In the genomic region with DNA sequence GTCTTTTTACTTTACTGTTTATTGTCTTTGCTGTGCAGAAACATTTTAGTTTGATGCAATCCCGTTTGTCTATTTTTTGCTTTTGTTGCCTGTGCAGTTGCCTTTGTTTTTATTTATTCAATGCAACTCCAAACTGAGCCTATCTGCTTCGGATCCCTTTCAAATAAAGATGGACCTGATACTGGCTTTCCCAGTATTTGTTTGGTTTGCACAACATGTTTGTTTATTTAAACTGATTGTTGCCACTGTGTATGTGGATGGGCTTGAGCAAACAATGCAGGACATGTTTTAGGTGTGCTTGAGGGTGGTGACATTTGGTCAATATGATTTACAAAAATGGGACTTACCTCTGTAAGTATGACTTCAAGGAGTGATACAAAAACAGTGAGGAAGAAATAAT, we compare ENCODE assay signal across 32 cellular contexts. TPM values are rescaled to one million over a fixed set of nuclear protein-coding genes. Genes with fewer than 3 reads are reported as not detected.
"Had no signal": no experiment of that assay in that cellular context is flagged by ENCODE, and none has a peak within 500 bp of the region (broad histone marks: within the 10 kb centered on the region; RNA-seq: fewer than 3 reads in every experiment).

No MANE protein-coding gene starts in this region.

- H3K4me3 ChIP-seq: coronary artery, esophagus muscularis mucosa, heart right ventricle, mucosa of descending colon, neural progenitor cell, right atrium auricular region, sigmoid colon, stomach, thyroid gland had no signal

- H3K27ac ChIP-seq: coronary artery, esophagus muscularis mucosa, heart right ventricle, neural progenitor cell, parathyroid adenoma, right atrium auricular region, sigmoid colon, stomach, thyroid gland had no signal

- H3K4me3 Mint-ChIP-seq: immature natural killer cell; mesothelial cell of epicardium; naive B cell; natural killer cell treated with Interleukin-12 subunit alpha and Interleukin-12 subunit beta and Interleukin-15 and Interleukin-18, amount 100 ng/mL, for 72 hours; neural progenitor cell; stimulated activated effector memory CD8-positive, alpha-beta T cell treated with anti-CD3 and anti-CD28 coated beads, Interleukin-12 subunit alpha, Interleukin-12 subunit beta, amount 100 ng/mL, for 72 hours; type B pancreatic cell had no signal

- H3K27ac Mint-ChIP-seq: immature natural killer cell; mesothelial cell of epicardium; naive B cell; natural killer cell treated with Interleukin-12 subunit alpha and Interleukin-12 subunit beta and Interleukin-15 and Interleukin-18, amount 100 ng/mL, for 72 hours; neural progenitor cell; progenitor cell of endocrine pancreas; stimulated activated effector memory CD8-positive, alpha-beta T cell treated with anti-CD3 and anti-CD28 coated beads, Interleukin-12 subunit alpha, Interleukin-12 subunit beta, amount 100 ng/mL, for 72 hours; type B pancreatic cell had no signal

- H3K9me3 ChIP-seq: esophagus muscularis mucosa, heart right ventricle, mucosa of descending colon, right atrium auricular region, sigmoid colon, stomach, thyroid gland had no signal

- H3K4me1 Mint-ChIP-seq: immature natural killer cell; mesothelial cell of epicardium; stimulated activated effector memory CD8-positive, alpha-beta T cell treated with anti-CD3 and anti-CD28 coated beads, Interleukin-12 subunit alpha, Interleukin-12 subunit beta, amount 100 ng/mL, for 72 hours had no signal

- DNase-seq: dermis blood vessel endothelial cell; effector memory CD4-positive, alpha-beta T cell; foreskin melanocyte; glutamatergic neuron; heart right ventricle; hippocampal formation; immature natural killer cell; islet precursor cell; kidney glomerular epithelial cell; left colon; left ventricle myocardium superior; mesenchymal stem cell; mucosa of descending colon; naive B cell; sigmoid colon; stimulated activated CD4-positive, alpha-beta T cell treated with anti-CD3 and anti-CD28 coated beads, Interleukin-2, amount 100 ng/mL, for 24 hours; stimulated activated CD4-positive, alpha-beta T cell treated with anti-CD3 and anti-CD28 coated beads, Interleukin-4, amount 100 ng/mL, for 24 hours; stimulated activated naive CD4-positive, alpha-beta T cell treated with Interleukin-2 at 50 U/mL for 16 hours; stomach; thyroid gland had no signal

- H3K4me1 ChIP-seq: neural progenitor cell, parathyroid adenoma had no signal

- ATAC-seq: heart right ventricle; left colon; left ventricle myocardium superior; mucosa of descending colon; natural killer cell treated with Interleukin-12 subunit alpha and Interleukin-12 subunit beta and Interleukin-15 and Interleukin-18, amount 100 ng/mL, for 72 hours; stimulated activated effector memory CD8-positive, alpha-beta T cell treated with anti-CD3 and anti-CD28 coated beads, Interleukin-12 subunit alpha, Interleukin-12 subunit beta, amount 100 ng/mL, for 72 hours had no signal

- H3K9me3 Mint-ChIP-seq: mesothelial cell of epicardium; natural killer cell treated with Interleukin-12 subunit alpha and Interleukin-12 subunit beta and Interleukin-15 and Interleukin-18, amount 100 ng/mL, for 72 hours; neural progenitor cell; stimulated activated effector memory CD8-positive, alpha-beta T cell treated with anti-CD3 and anti-CD28 coated beads, Interleukin-12 subunit alpha, Interleukin-12 subunit beta, amount 100 ng/mL, for 72 hours; type B pancreatic cell had no signal

- H3K36me3 ChIP-seq: esophagus muscularis mucosa, heart right ventricle, neural progenitor cell, right atrium auricular region, sigmoid colon, stomach, thyroid gland had no signal

- H3K36me3 Mint-ChIP-seq: mesothelial cell of epicardium; naive B cell; natural killer cell treated with Interleukin-12 subunit alpha and Interleukin-12 subunit beta and Interleukin-15 and Interleukin-18, amount 100 ng/mL, for 72 hours; neural progenitor cell; stimulated activated effector memory CD8-positive, alpha-beta T cell treated with anti-CD3 and anti-CD28 coated beads, Interleukin-12 subunit alpha, Interleukin-12 subunit beta, amount 100 ng/mL, for 72 hours; type B pancreatic cell had no signal

RNA-seq across cellular contexts. Expression of a gene that starts 6.7 kb away (rescaled TPM):
- total RNA-seq: endothelial cell of umbilical vein, lung microvascular endothelial cell had no signal
- polyA plus RNA-seq: endothelial cell of umbilical vein, immature natural killer cell had no signal
